8 cellular contexts compared by ENCODE assay signal in the genomic region with DNA sequence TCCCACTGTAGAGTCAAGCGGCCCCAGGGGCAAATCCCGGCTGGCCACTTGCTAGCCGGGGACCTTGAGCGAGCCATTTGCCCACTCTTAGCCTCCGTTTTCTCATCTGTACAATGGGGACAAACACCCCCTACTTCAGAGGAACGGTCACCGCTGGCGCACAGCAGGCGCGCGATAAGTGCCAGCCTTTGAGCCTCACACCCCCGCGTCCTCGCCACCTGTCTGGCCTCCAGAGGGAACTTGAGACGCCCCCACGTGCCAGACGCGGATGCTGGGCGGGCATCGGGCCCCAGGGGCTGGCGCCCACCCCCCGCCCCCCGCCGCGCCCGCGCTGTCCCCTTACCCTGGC.
A peak's percentile ranks its signal among the peaks of the same experiment; 100 is the strongest.
DNase-seq lines count a peak whose midpoint lies in the region; ATAC-seq, FAIRE-seq and TF ChIP-seq lines count a peak whose summit lies in the region.

No MANE protein-coding gene starts in this region.

- 25 to 80% methylated on average over 5 to 19 of the region's 27 CpGs for WGBS in body of pancreas, 2 donors

- no peak for TF ChIP-seq EP300 in neural cell (conservative IDR thresholded peaks at IDR 0.05; ENCODE audit: poor library complexity, severe bottlenecking)

- peak overlapping the region; percentile 52 to 83 (median 72); a peak in 21 of 22 replicates for H3K4me2 ChIP-seq in BLaER1 treated with 17β-estradiol and CSF1 and Interleukin-3, amounts not matched to agents 10 nM and 100 nM
- peak overlapping the region; percentile 86 for H3K4me2 ChIP-seq in neural cell (ENCODE audit: low read length)

- no peak for DNase-seq in Jurkat, Clone E6-1 (ENCODE audit: low read depth, low spot score)
- DNase-seq in body of pancreas (peak in 2 of 4 donors; percentile 30 to 50), H54 (ENCODE audit: insufficient read length, low spot score) (no peak), amniotic stem cell (lab: John Stamatoyannopoulos, UW) (no peak), AML-193 (lab: John Stamatoyannopoulos, UW) (no peak)

- intact Hi-C loops in body of pancreas (cut with DNase I), result no loop called here

- no peak for FAIRE-seq in H54 (lab: Jason Lieb, UNC)

- peaks cover 6 to 77% (median 58%) of the 10 kb centered on the region in 10 experiments for H3K4me1 ChIP-seq in BLaER1 treated with 17β-estradiol and CSF1 and Interleukin-3, amounts not matched to agents 10 nM and 100 nM
- H3K4me1 ChIP-seq in body of pancreas, result peaks cover 7% of the 10 kb centered on the region

- TF ChIP-seq POLR2A in body of pancreas (IDR thresholded peaks at IDR 0.05), result no peak
- no peak for TF ChIP-seq POLR2A in H54 (IDR thresholded peaks at IDR 0.05; ENCODE audit: low read depth, low read length)

- no peaks in the 10 kb centered on the region for H3K9me2 ChIP-seq in neural cell (ENCODE audit: insufficient read depth, low read length)

- H3K79me2 ChIP-seq in neural cell (replicated peaks; ENCODE audit: insufficient read depth, low read length), result peaks cover 35% of the 10 kb centered on the region

- no peaks in the 10 kb centered on the region for H3K9me3 ChIP-seq in BLaER1 treated with 17β-estradiol and CSF1 and Interleukin-3, amounts not matched to agents 10 nM and 100 nM (replicated peaks in 1 of 11)
- H3K9me3 ChIP-seq in body of pancreas (no peaks in the 10 kb centered on the region), neural cell (ENCODE audit: low read length) (no peaks in the 10 kb centered on the region)

- TF ChIP-seq RAD21 in neural cell (conservative IDR thresholded peaks at IDR 0.05), result no peak

- no peak overlapping the region for H2AFZ ChIP-seq in neural cell (ENCODE audit: low read depth, low read length)

- TF ChIP-seq CTCF in body of pancreas (IDR thresholded peaks at IDR 0.05), result no peak
- TF ChIP-seq CTCF in neural cell (IDR thresholded peaks at IDR 0.05; ENCODE audit: poor library complexity, severe bottlenecking), result no peak

- peaks cover 5% of the 10 kb centered on the region for H3F3A ChIP-seq in neural cell (ENCODE audit: insufficient read depth, low read length, poor library complexity, severe bottlenecking)

- peak overlapping the region; percentile 31 to 68 (median 48); a peak in 17 of 20 replicates for H3K4me3 ChIP-seq in BLaER1 treated with 17β-estradiol and CSF1 and Interleukin-3, amounts not matched to agents 10 nM and 100 nM
- H3K4me3 ChIP-seq in Jurkat, Clone E6-1 (ENCODE audit: low read length), result peak overlapping the region; percentile 61
- H3K4me3 ChIP-seq in body of pancreas, result no peak overlapping the region
- peak overlapping the region; percentile 68 for H3K4me3 ChIP-seq in neural cell (ENCODE audit: low read length)

- peaks cover 0 to 30% (median 0%) of the 10 kb centered on the region in 11 experiments; a peak in 5 of 22 replicates for H4K20me1 ChIP-seq in BLaER1 treated with 17β-estradiol and CSF1 and Interleukin-3, amounts not matched to agents 10 nM and 100 nM
- H4K20me1 ChIP-seq in neural cell (ENCODE audit: insufficient read depth), result no peaks in the 10 kb centered on the region

- no peaks in the 10 kb centered on the region for H3K36me3 ChIP-seq in BLaER1 treated with 17β-estradiol and CSF1 and Interleukin-3, amounts not matched to agents 10 nM and 100 nM
- H3K36me3 ChIP-seq in body of pancreas (replicated peaks in 1 of 2; ENCODE audit: insufficient read depth in 1 of 2, low read depth in 2 of 2) (no peaks in the 10 kb centered on the region), neural cell (ENCODE audit: insufficient read depth, low read length) (no peaks in the 10 kb centered on the region)

- H3K27ac ChIP-seq in BLaER1 treated with 17β-estradiol and CSF1 and Interleukin-3, amounts not matched to agents 10 nM and 100 nM, result peak overlapping the region in 1 of 11 experiments; percentile 56; a peak in 3 of 22 replicates
- no peak overlapping the region for H3K27ac ChIP-seq in body of pancreas
- peak overlapping the region; percentile 95 for H3K27ac ChIP-seq in neural cell (ENCODE audit: low read length)

- peak overlapping the region in 7 of 11 experiments; percentile 29 to 73 (median 54); a peak in 7 of 22 replicates for H3K9ac ChIP-seq in BLaER1 treated with 17β-estradiol and CSF1 and Interleukin-3, amounts not matched to agents 10 nM and 100 nM
- peak overlapping the region; percentile 65 for H3K9ac ChIP-seq in neural cell (ENCODE audit: low read length)

- ATAC-seq in body of pancreas (peak; percentile 4), GM21423 (IDR thresholded peaks at IDR 0.05; ENCODE audit: unreplicated experiment) (no peak)

- peaks cover 0 to 71% (median 6%) of the 10 kb centered on the region in 11 experiments; a peak in 10 of 22 replicates for H3K27me3 ChIP-seq in BLaER1 treated with 17β-estradiol and CSF1 and Interleukin-3, amounts not matched to agents 10 nM and 100 nM
- no peaks in the 10 kb centered on the region for H3K27me3 ChIP-seq in body of pancreas
- no peaks in the 10 kb centered on the region for H3K27me3 ChIP-seq in neural cell (ENCODE audit: insufficient read depth, low read depth, low read length)

TF ChIP-seq in neural cell, 6 proteins besides CTCF, POLR2A, EP300 and RAD21:
- TF ChIP-seq TAF1 (IDR thresholded peaks at IDR 0.05; ENCODE audit: low read depth) (no peak), POLR2AphosphoS5 (IDR thresholded peaks at IDR 0.05) (no peak), SMC3 (conservative IDR thresholded peaks at IDR 0.05; ENCODE audit: poor library complexity) (peak; percentile 21), EZH2 (IDR thresholded peaks at IDR 0.05; ENCODE audit: borderline replicate concordance, insufficient read depth, low read length, poor library complexity, severe bottlenecking) (no peak), MXI1 (conservative IDR thresholded peaks at IDR 0.05; ENCODE audit: poor library complexity, severe bottlenecking) (no peak)
- TF ChIP-seq, protein P1, sequence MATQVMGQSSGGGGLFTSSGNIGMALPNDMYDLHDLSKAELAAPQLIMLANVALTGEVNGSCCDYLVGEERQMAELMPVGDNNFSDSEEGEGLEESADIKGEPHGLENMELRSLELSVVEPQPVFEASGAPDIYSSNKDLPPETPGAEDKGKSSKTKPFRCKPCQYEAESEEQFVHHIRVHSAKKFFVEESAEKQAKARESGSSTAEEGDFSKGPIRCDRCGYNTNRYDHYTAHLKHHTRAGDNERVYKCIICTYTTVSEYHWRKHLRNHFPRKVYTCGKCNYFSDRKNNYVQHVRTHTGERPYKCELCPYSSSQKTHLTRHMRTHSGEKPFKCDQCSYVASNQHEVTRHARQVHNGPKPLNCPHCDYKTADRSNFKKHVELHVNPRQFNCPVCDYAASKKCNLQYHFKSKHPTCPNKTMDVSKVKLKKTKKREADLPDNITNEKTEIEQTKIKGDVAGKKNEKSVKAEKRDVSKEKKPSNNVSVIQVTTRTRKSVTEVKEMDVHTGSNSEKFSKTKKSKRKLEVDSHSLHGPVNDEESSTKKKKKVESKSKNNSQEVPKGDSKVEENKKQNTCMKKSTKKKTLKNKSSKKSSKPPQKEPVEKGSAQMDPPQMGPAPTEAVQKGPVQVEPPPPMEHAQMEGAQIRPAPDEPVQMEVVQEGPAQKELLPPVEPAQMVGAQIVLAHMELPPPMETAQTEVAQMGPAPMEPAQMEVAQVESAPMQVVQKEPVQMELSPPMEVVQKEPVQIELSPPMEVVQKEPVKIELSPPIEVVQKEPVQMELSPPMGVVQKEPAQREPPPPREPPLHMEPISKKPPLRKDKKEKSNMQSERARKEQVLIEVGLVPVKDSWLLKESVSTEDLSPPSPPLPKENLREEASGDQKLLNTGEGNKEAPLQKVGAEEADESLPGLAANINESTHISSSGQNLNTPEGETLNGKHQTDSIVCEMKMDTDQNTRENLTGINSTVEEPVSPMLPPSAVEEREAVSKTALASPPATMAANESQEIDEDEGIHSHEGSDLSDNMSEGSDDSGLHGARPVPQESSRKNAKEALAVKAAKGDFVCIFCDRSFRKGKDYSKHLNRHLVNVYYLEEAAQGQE (IDR thresholded peaks at IDR 0.05; ENCODE audit: borderline replicate concordance), result no peak

Comparison
In these comparisons a context has a peak if more than half of its experiments do, and no peak if none do; other contexts are left out.
1. H3K4me3 ChIP-seq: peak in BLaER1 treated with 17β-estradiol and CSF1 and Interleukin-3, amounts not matched to agents 10 nM and 100 nM (10 of 10), Jurkat, Clone E6-1 (single experiment) and neural cell (single experiment); none in body of pancreas (0 of 2).